ENCODE assay signal across 17 cellular contexts in genomic region chr9:91778031-91778430, GRCh38.
A peak's percentile ranks its signal among the peaks of the same experiment; 100 is the strongest.
DNase-seq lines count a peak whose midpoint lies in the region; ATAC-seq and TF ChIP-seq lines count a peak whose summit lies in the region.
"Had no signal": no experiment of that assay in that cellular context is flagged by ENCODE, and none has a peak within 500 bp of the region (broad histone marks: within the 10 kb centered on the region; RNA-seq: fewer than 3 reads in every experiment).

No MANE protein-coding gene starts in this region.

- no peak for ATAC-seq in HG02884 (IDR thresholded peaks at IDR 0.05; ENCODE audit: unreplicated experiment)

- H3K27ac ChIP-seq in breast epithelium (peak overlapping the region in 1 of 2 donors; percentile 25), colonic mucosa (no peak overlapping the region), testis (no peak overlapping the region), substantia nigra (ENCODE audit: low read depth, low read length, poor library complexity, severe bottlenecking) (no peak overlapping the region)

- H3K36me3 ChIP-seq in breast epithelium (no peaks in the 10 kb centered on the region), colonic mucosa (no peaks in the 10 kb centered on the region), testis (ENCODE audit: low read depth, missing control alignments) (no peaks in the 10 kb centered on the region)

- H3K4me1 ChIP-seq in breast epithelium (no peaks in the 10 kb centered on the region), colonic mucosa (no peaks in the 10 kb centered on the region), testis (no peaks in the 10 kb centered on the region)

- peaks cover 36% of the 10 kb centered on the region for H3K4me1 Mint-ChIP-seq in MCF 10A (ENCODE audit: insufficient read depth, unreplicated experiment)
- H3K4me1 Mint-ChIP-seq: CD4-positive, CD25-positive, alpha-beta regulatory T cell had no signal

- H3K27me3 ChIP-seq in breast epithelium (no peaks in the 10 kb centered on the region), colonic mucosa (no peaks in the 10 kb centered on the region), testis (no peaks in the 10 kb centered on the region)

- TF ChIP-seq CTCF in MCF 10A (IDR thresholded peaks at IDR 0.05; ENCODE audit: unreplicated experiment) (no peak), breast epithelium (IDR thresholded peaks at IDR 0.05) (no peak), colonic mucosa (IDR thresholded peaks at IDR 0.05) (no peak), testis (IDR thresholded peaks at IDR 0.05) (no peak)

- H3K9me3 Mint-ChIP-seq in MCF 10A (ENCODE audit: unreplicated experiment) = no peaks in the 10 kb centered on the region
- H3K9me3 Mint-ChIP-seq: CD4-positive, CD25-positive, alpha-beta regulatory T cell had no signal

- 97 to 98% methylated on average over 10 of the region's 10 CpGs for WGBS in testis, 2 donors

- H3K9me3 ChIP-seq in breast epithelium = no peaks in the 10 kb centered on the region
- no peaks in the 10 kb centered on the region for H3K9me3 ChIP-seq in colonic mucosa
- no peaks in the 10 kb centered on the region for H3K9me3 ChIP-seq in testis

- peak overlapping the region; percentile 7 for H3K27ac Mint-ChIP-seq in MCF 10A (ENCODE audit: low read depth, unreplicated experiment)
- H3K27ac Mint-ChIP-seq: CD4-positive, CD25-positive, alpha-beta regulatory T cell had no signal

- TF ChIP-seq POLR2A in breast epithelium (IDR thresholded peaks at IDR 0.05) = no peak
- no peak for TF ChIP-seq POLR2A in testis (IDR thresholded peaks at IDR 0.05)

- H3K27me3 Mint-ChIP-seq in MCF 10A (ENCODE audit: insufficient read depth, unreplicated experiment) = no peaks in the 10 kb centered on the region

- H3K4me3 ChIP-seq in breast epithelium (no peak overlapping the region), colonic mucosa (no peak overlapping the region), testis (no peak overlapping the region)

- BruUV-seq in MCF 10A (replicated peaks; lab: Mats Ljungman, UMichigan) = no TSS peak

- H3K9ac ChIP-seq in colonic mucosa (ENCODE audit: low read depth in 2 of 2, low read length in 2 of 2) = no peak overlapping the region

- intact Hi-C loops in MCF 10A (cut with micrococcal nuclease) = loop anchor here (5.0 to 10.0 kb wide), 2 partner anchors 247 to 339 kb away; partner anchors contain the start of gene SPTLC1
- intact Hi-C loops in breast epithelium (cut with DNase I; ENCODE audit: low total_unique reads) = no loop called here
- intact Hi-C loops in colonic mucosa (cut with DNase I) = loop anchor here (5.0 to 10.0 kb wide), 2 partner anchors 107 to 174 kb away; partner anchors contain the start of gene ROR2
- intact Hi-C loops in testis (cut with DNase I; ENCODE audit: low total_unique reads) = no loop called here

- DNase-seq in MCF 10A (ENCODE audit: unreplicated experiment) (no peak), breast epithelium (ENCODE audit: low spot score in 2 of 2) (no peak), colonic mucosa (peak; percentile 10), mesenteric fat pad (ENCODE audit: low spot score) (peak; percentile 77), testis (no peak), substantia nigra (lab: John Stamatoyannopoulos, UW) (no peak)
- no peak for DNase-seq in NK-92 treated with Interleukin-12 subunit alpha and Interleukin-12 subunit beta, amount 100 ng/mL, for 24 hours (lab: John Stamatoyannopoulos, UW)
- DNase-seq: AML-193; Calu3; CD4-positive, CD25-positive, alpha-beta regulatory T cell; H7; Karpas-422; NCI-H1436 treated with DMSO at 0.1 percent for 48 hours; NCI-H2081; NCI-H524; SHP77 treated with DMSO at 0.1 percent for 48 hours had no signal

- no peak overlapping the region for H3K4me3 Mint-ChIP-seq in MCF 10A (ENCODE audit: unreplicated experiment)
- H3K4me3 Mint-ChIP-seq: CD4-positive, CD25-positive, alpha-beta regulatory T cell had no signal

- POLR2A ChIA-PET in MCF 10A (lab: Yijun Ruan, JAX) = interaction anchor here (1.0 kb wide), 1 partner anchor 315 kb away, joined by 3 read pairs; no protein-coding TSS in a partner anchor

- no peaks in the 10 kb centered on the region for H3K36me3 Mint-ChIP-seq in MCF 10A (ENCODE audit: insufficient read depth, unreplicated experiment)
- H3K36me3 Mint-ChIP-seq: CD4-positive, CD25-positive, alpha-beta regulatory T cell had no signal

- CTCF ChIA-PET in MCF 10A (lab: Yijun Ruan, JAX) = interaction anchor here (0.6 kb wide), 1 partner anchor 863 kb away, joined by 3 read pairs; no protein-coding TSS in a partner anchor

Comparison
In these comparisons a context has a peak if more than half of its experiments do, and no peak if none do; other contexts are left out.
1. intact Hi-C loops: an anchor here in MCF 10A (5.0 to 10.0 kb wide) and colonic mucosa (5.0 to 10.0 kb wide); none called in breast epithelium and testis.
2. DNase-seq: peak in colonic mucosa (single experiment) and mesenteric fat pad (single experiment); none in MCF 10A (single experiment), breast epithelium (0 of 2), NK-92 treated with Interleukin-12 subunit alpha and Interleukin-12 subunit beta, amount 100 ng/mL, for 24 hours (single experiment), testis (single experiment) and substantia nigra (0 of 49).